In genomic region chr17:8746501-8747236, GRCh38 we compare ENCODE assay signal across 1 cellular context.
TF ChIP-seq lines count a peak whose summit lies in the region.

No MANE protein-coding gene starts in this region.

TF ChIP-seq in SK-N-SH treated with all-trans-retinoic acid at 6 μM for 48 hours, 23 proteins besides CTCF, POLR2A, EP300 and RAD21 (continued from another document):
- no peak for TF ChIP-seq TSHZ2 (CRISPR knock-in tag; IDR thresholded peaks at IDR 0.05)
- no peak for TF ChIP-seq TCF4 (CRISPR knock-in tag; IDR thresholded peaks at IDR 0.05; ENCODE audit: borderline replicate concordance)
- no peak for TF ChIP-seq RARB (CRISPR knock-in tag; IDR thresholded peaks at IDR 0.05)
- TF ChIP-seq ZNF565 (CRISPR knock-in tag; conservative IDR thresholded peaks at IDR 0.05; ENCODE audit: low read depth): no peak
- no peak for TF ChIP-seq BACH2 (CRISPR knock-in tag; IDR thresholded peaks at IDR 0.05; ENCODE audit: borderline replicate concordance)
- no peak for TF ChIP-seq POU6F1 (CRISPR knock-in tag; IDR thresholded peaks at IDR 0.05; ENCODE audit: borderline replicate concordance, low read depth)
- TF ChIP-seq ZFP3 (CRISPR knock-in tag; IDR thresholded peaks at IDR 0.05): no peak
- TF ChIP-seq GLIS3 (CRISPR knock-in tag; IDR thresholded peaks at IDR 0.05): no peak
